ENCODE assay signal across 1 cellular context in genomic region chr6:71077655-71078054, GRCh38.
"Had no signal": no experiment of that assay in that cellular context is flagged by ENCODE, and none has a peak within 500 bp of the region (broad histone marks: within the 10 kb centered on the region; RNA-seq: fewer than 3 reads in every experiment).

No MANE protein-coding gene starts in this region.

- H3K4me3 ChIP-seq: MG63 had no signal

- H3K9me3 ChIP-seq: MG63 had no signal

- H3K36me3 ChIP-seq: MG63 had no signal
